ENCODE assay signal across 9 cellular contexts in genomic region chr5:146048994-146049703, GRCh38. TPM values are rescaled to one million over a fixed set of nuclear protein-coding genes. Genes with fewer than 3 reads are reported as not detected.
DNase-seq lines count a peak whose midpoint lies in the region; ATAC-seq, FAIRE-seq and TF ChIP-seq lines count a peak whose summit lies in the region.
"Had no signal": no experiment of that assay in that cellular context is flagged by ENCODE, and none has a peak within 500 bp of the region (broad histone marks: within the 10 kb centered on the region; RNA-seq: fewer than 3 reads in every experiment).

No MANE protein-coding gene starts in this region.

- H3K4me1 ChIP-seq in adipocyte (ENCODE audit: control insufficient read depth, insufficient read depth, low read length) (no peaks in the 10 kb centered on the region), right atrium auricular region (peaks cover 0 to 8% of the 10 kb centered on the region in 2 donors), small intestine (ENCODE audit: control insufficient read depth in 2 of 2, insufficient read depth in 1 of 2, low read depth in 1 of 2, low read length in 1 of 2) (no peaks in the 10 kb centered on the region)

- peak; percentile 48 for ATAC-seq in GM21619 (IDR thresholded peaks at IDR 0.05; ENCODE audit: unreplicated experiment)
- no peak for ATAC-seq in HG02623 (IDR thresholded peaks at IDR 0.05; ENCODE audit: unreplicated experiment)
- ATAC-seq in GM21576 (IDR thresholded peaks at IDR 0.05; ENCODE audit: unreplicated experiment): no peak

- no peaks in the 10 kb centered on the region for H3K9me3 ChIP-seq in adipocyte (ENCODE audit: control insufficient read depth, low read length)
- no peaks in the 10 kb centered on the region for H3K9me3 ChIP-seq in right atrium auricular region
- H3K9me3 ChIP-seq in small intestine (ENCODE audit: control insufficient read depth, low read depth): no peaks in the 10 kb centered on the region

- H3K27ac ChIP-seq in C4-2B (no peak overlapping the region), right atrium auricular region (no peak overlapping the region), small intestine (ENCODE audit: low read depth in 1 of 2, low read length in 1 of 2) (no peak overlapping the region)

- H3K27me3 ChIP-seq in adipocyte (replicated peaks; ENCODE audit: control insufficient read depth, insufficient read depth, low read length) (no peaks in the 10 kb centered on the region), right atrium auricular region (no peaks in the 10 kb centered on the region), small intestine (ENCODE audit: control insufficient read depth in 2 of 2, insufficient read depth in 2 of 2, low read length in 2 of 2) (no peaks in the 10 kb centered on the region)

- WGBS in small intestine, 3 donors: 59 to 73% (median 62%) methylated on average over 15 of the region's 15 CpGs

- DNase-seq in NCI-H2171 treated with DMSO at 0.1 percent for 48 hours (lab: John Stamatoyannopoulos, UW) (peak; percentile 24), adipocyte (ENCODE audit: low read depth) (peak; percentile 90), right atrium auricular region (ENCODE audit: low spot score) (no peak), small intestine (peak; percentile 80)

- H3K4me3 ChIP-seq in adipocyte (ENCODE audit: low read length) (no peak overlapping the region), right atrium auricular region (no peak overlapping the region), small intestine (ENCODE audit: low read depth in 1 of 2, low read length in 2 of 2) (no peak overlapping the region)

- FAIRE-seq in small intestine (lab: Jason Lieb, UNC): no peak

- H3K36me3 ChIP-seq in adipocyte (ENCODE audit: control insufficient read depth, insufficient read depth, low read length, severe bottlenecking) (no peaks in the 10 kb centered on the region), right atrium auricular region (no peaks in the 10 kb centered on the region), small intestine (ENCODE audit: control insufficient read depth in 2 of 2, insufficient read depth in 2 of 2, low read length in 2 of 2) (peaks cover 2 to 3% of the 10 kb centered on the region in 2 donors)

- peak; percentile 81 for TF ChIP-seq CTCF in C4-2B (conservative IDR thresholded peaks at IDR 0.05)
- peak; percentile 43 to 74 for TF ChIP-seq CTCF in right atrium auricular region (IDR thresholded peaks at IDR 0.05)

- H3K9ac ChIP-seq in adipocyte (ENCODE audit: low read length): no peak overlapping the region

RNA-seq across cellular contexts. Expression of gene PLAC8L1, which starts 56.2 kb away (rescaled TPM):
- total RNA-seq in right atrium auricular region: not detected
- polyA plus RNA-seq in small intestine: under 1 TPM in 1 of 3 donors, not detected in 2; 0.33 TPM
- polyA plus RNA-seq: IgD-negative memory B cell had no signal
